Comparison of ENCODE assay signal across 17 cellular contexts in the genomic region with DNA sequence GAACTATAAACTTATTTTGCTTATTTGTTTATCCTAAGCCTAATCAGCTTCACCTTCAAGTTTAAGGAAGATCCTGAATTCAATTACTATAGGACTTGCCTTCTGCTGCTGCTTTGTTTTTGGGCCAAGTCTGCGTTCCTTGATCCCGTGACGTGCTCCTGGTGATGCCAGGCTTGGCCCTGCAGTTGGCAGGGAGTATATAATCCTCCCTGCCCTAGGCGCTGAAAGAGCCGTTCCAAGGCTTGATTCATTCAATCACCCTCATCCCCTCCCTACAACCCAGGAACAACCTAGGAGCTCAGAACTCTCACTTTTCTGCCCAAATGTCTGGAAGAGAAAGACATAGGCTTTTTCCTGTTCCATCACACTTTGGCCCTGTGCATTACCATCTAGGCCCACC. TPM values are rescaled to one million over a fixed set of nuclear protein-coding genes. Genes with fewer than 3 reads are reported as not detected.
"Had no signal": no experiment of that assay in that cellular context is flagged by ENCODE, and none has a peak within 500 bp of the region (broad histone marks: within the 10 kb centered on the region; RNA-seq: fewer than 3 reads in every experiment).

No MANE protein-coding gene starts in this region.

- H3K4me1 ChIP-seq: spleen had no signal

- H3K4me1 Mint-ChIP-seq: nephron; stimulated activated naive B cell treated with anti-CD40 and anti-IgM and Interleukin-4, amounts not matched to agents 10 μg/mL and 1 μg/mL and 100 μg/mL, for 72 hours had no signal

- DNase-seq: activated CD4-positive, alpha-beta T cell treated with anti-CD3 and anti-CD28 coated beads, Interleukin-2, amount 50 U/mL, for 1 hour; activated naive CD4-positive, alpha-beta T cell treated with anti-CD3 and anti-CD28 coated beads for 36 hours; activated T-cell treated with anti-CD3 and anti-CD28 coated beads for 4 hours; effector memory CD4-positive, alpha-beta T cell; erythroblast; glutamatergic neuron; mesenchymal stem cell; retina; spleen; stimulated activated CD4-positive, alpha-beta T cell treated with anti-CD3 and anti-CD28 coated beads, Interleukin-1b, Interleukin-23, amount 100 ng/mL, for 48 hours; stimulated activated naive B cell treated with anti-CD40 and anti-IgM and Interleukin-4, amounts not matched to agents 10 μg/mL and 1 μg/mL and 100 μg/mL, for 72 hours; transverse colon had no signal

- H3K4me3 ChIP-seq: cardiac muscle cell, spleen, transverse colon had no signal

- H3K9me3 Mint-ChIP-seq: activated naive CD4-positive, alpha-beta T cell treated with anti-CD3 and anti-CD28 coated beads for 36 hours; activated T-helper 17 cell treated with anti-CD3 and anti-CD28 coated beads, Interleukin-2, amount 50 U/mL, for 72 hours; nephron; T-helper 2 cell treated with Interferon-gamma antibody and Interleukin-4, amounts not matched to agents 5 μg/mL and 100 μg/mL, for 36 hours had no signal

- H3K36me3 Mint-ChIP-seq: stimulated activated naive B cell treated with anti-CD40 and anti-IgM and Interleukin-4, amounts not matched to agents 10 μg/mL and 1 μg/mL and 100 μg/mL, for 72 hours had no signal

- H3K27me3 ChIP-seq: cardiac muscle cell, transverse colon had no signal

- H3K27ac Mint-ChIP-seq: activated naive CD4-positive, alpha-beta T cell treated with anti-CD3 and anti-CD28 coated beads for 36 hours; activated T-helper 17 cell treated with anti-CD3 and anti-CD28 coated beads, Interleukin-2, amount 50 U/mL, for 72 hours; nephron; stimulated activated naive B cell treated with anti-CD40 and anti-IgM and Interleukin-4, amounts not matched to agents 10 μg/mL and 1 μg/mL and 100 μg/mL, for 72 hours; T-helper 2 cell treated with Interferon-gamma antibody and Interleukin-4, amounts not matched to agents 5 μg/mL and 100 μg/mL, for 36 hours had no signal

- H3K4me3 Mint-ChIP-seq: activated naive CD4-positive, alpha-beta T cell treated with anti-CD3 and anti-CD28 coated beads for 36 hours; activated T-helper 17 cell treated with anti-CD3 and anti-CD28 coated beads, Interleukin-2, amount 50 U/mL, for 72 hours; nephron; stimulated activated naive B cell treated with anti-CD40 and anti-IgM and Interleukin-4, amounts not matched to agents 10 μg/mL and 1 μg/mL and 100 μg/mL, for 72 hours; T-helper 2 cell treated with Interferon-gamma antibody and Interleukin-4, amounts not matched to agents 5 μg/mL and 100 μg/mL, for 36 hours had no signal

- H3K36me3 ChIP-seq: cardiac muscle cell, spleen, transverse colon had no signal

- H3K9me3 ChIP-seq: spleen, transverse colon had no signal

- H3K27ac ChIP-seq: cardiac muscle cell, spleen, transverse colon had no signal

RNA-seq across cellular contexts. Expression of a gene that starts 12.4 kb away (rescaled TPM):
- total RNA-seq: activated naive CD4-positive, alpha-beta T cell treated with anti-CD3 and anti-CD28 coated beads for 36 hours; activated T-helper 17 cell treated with anti-CD3 and anti-CD28 coated beads, Interleukin-2, amount 50 U/mL, for 72 hours; osteocyte had no signal
